ENCODE assay signal across 7 cellular contexts in the genomic region with DNA sequence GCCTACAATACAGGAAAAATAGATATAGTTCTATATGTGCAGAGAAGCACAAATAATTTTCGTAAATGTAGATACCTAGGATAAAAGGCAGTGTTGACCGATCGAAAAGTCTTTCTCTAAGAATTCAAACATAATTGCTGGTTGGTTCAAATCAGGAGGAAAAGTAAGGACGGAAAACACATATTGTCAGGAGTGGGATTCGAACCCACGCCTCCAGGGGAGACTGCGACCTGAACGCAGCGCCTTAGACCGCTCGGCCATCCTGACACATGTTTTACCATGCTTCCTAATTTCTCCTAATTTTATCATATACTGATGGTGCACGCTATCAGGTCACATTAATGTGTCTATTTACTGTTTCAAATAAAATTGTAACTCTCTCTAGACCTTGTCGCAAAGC. TPM values are rescaled to one million over a fixed set of nuclear protein-coding genes. Genes with fewer than 3 reads are reported as not detected.
DNase-seq lines count a peak whose midpoint lies in the region; ATAC-seq lines count a peak whose summit lies in the region.
"Not testable (repeated sequence)": the region's sequence is repeated elsewhere in the genome, so short reads cannot be mapped to it uniquely, and the experiment has no call there.

No MANE protein-coding gene starts in this region.

- DNase-seq in NCI-H460 (ENCODE audit: extremely low read depth, low read depth) (peak; percentile 86), T47D (ENCODE audit: low read depth in 1 of 2, low spot score in 1 of 2) (peak; percentile 18 to 75), retina (peak; percentile 79)
- peak; percentile 42 for DNase-seq in activated CD4-positive, CD25-positive, alpha-beta regulatory T cell treated with anti-CD3 and anti-CD28 coated beads, Interleukin-2, amount 50 U/mL, for 16 hours (ENCODE audit: low read depth, low spot score)

- not testable (repeated sequence) for H3K27ac ChIP-seq in iPS-18a (ENCODE audit: low read length)

- peak overlapping the region; percentile 79 for H3K4me3 ChIP-seq in iPS-18a (ENCODE audit: low read length)

- peak overlapping the region; percentile 12 for H3K9ac ChIP-seq in iPS-18a (ENCODE audit: low read length)

- peak; percentile 27 for ATAC-seq in GM18520 (IDR thresholded peaks at IDR 0.05; ENCODE audit: unreplicated experiment)
- ATAC-seq in HG03175 (IDR thresholded peaks at IDR 0.05; ENCODE audit: unreplicated experiment): peak; percentile 39

- peaks cover 18% of the 10 kb centered on the region for H3K27me3 ChIP-seq in iPS-18a (ENCODE audit: control insufficient read depth, insufficient read depth, low read length)

- H3K9me3 ChIP-seq in iPS-18a (ENCODE audit: control insufficient read depth, low read depth, low read length): not testable (repeated sequence)

- H3K36me3 ChIP-seq in iPS-18a (ENCODE audit: control insufficient read depth, low read depth, low read length): not testable (repeated sequence)

- not testable (repeated sequence) for H3K4me1 ChIP-seq in iPS-18a (ENCODE audit: control insufficient read depth, low read depth, low read length)

- in situ Hi-C loops in T47D (cut with HindIII; ENCODE audit: low pct_unique_long_range_greater_than_20kb, low sequenced_read_pairs): not testable (repeated sequence)

RNA-seq across cellular contexts. Expression of a gene that starts 5.8 kb away (rescaled TPM):
- 0.45 and 0.84 TPM in 2 replicates for total RNA-seq in NCI-H460 (2014; rRNA removed; shearing (Covaris generic))
- 0.39 and 0.53 TPM in 2 replicates for polyA plus RNA-seq in NCI-H460 (2014; cell fraction: nucleus; rRNA removed)

RNA-seq across cellular contexts. Expression of a gene that starts 19.5 kb away (rescaled TPM):
- total RNA-seq in NCI-H460 (2014; rRNA removed; shearing (Covaris generic)): not detected in 2 replicates
- not detected in 2 replicates for polyA plus RNA-seq in NCI-H460 (2014; cell fraction: nucleus; rRNA removed)

RNA-seq across cellular contexts. Expression of a gene that starts 24.9 kb away (rescaled TPM):
- total RNA-seq in NCI-H460 (2014; rRNA removed; shearing (Covaris generic)): 0.75 and 1.8 TPM in 2 replicates
- polyA plus RNA-seq in NCI-H460 (2014; cell fraction: nucleus; rRNA removed): 0.32 and 0.54 TPM in 2 replicates
